In the genomic region with DNA sequence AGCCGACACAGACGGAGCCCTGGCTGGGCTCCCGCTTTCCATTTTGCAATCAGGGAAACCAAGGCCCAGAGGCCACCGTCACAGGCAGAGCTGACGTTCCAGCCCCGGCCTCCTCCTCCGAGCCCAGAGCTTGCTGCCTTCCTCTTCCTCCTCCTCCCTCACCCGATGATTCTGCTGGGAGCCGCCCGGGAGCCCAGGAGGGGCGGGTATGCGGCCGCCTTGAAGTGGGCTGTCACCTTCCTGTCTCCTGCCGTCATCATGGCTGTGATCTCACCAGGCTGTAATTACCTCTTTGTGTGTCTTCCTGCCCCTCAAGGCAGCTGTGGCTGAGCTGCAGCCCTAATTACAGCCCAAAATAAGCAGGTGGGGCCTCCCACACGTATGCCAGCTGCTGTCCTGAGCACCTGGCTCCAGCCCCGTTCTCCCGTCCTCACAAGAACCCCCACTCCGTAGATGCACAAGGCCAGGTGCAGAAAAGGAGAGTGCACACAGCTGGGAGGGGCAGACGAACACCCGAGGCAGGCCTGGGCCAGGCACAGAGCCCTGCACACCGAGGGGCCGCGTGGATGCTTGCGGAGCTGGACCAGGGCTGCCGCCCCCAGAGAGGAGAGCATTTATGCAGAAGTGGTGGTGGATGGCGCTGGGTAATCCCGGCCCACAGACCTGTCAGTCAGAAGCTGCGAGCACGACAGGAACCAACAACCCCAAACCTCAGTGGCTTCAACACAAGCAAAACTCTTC, we compare ENCODE assay signal across 1 cellular context.
A peak's percentile ranks its signal among the peaks of the same experiment; 100 is the strongest.
TF ChIP-seq lines count a peak whose summit lies in the region.

No MANE protein-coding gene starts in this region.

TF ChIP-seq in HEK293, 187 proteins besides CTCF, POLR2A, EP300 and RAD21 (continued from another document and continues in another):
- TF ChIP-seq ZNF366 (tag by site-specific recombination; conservative IDR thresholded peaks at IDR 0.05) (peak; percentile 82), ZBTB6 (tag by site-specific recombination; IDR thresholded peaks at IDR 0.05) (no peak), ZNF394 (tag by site-specific recombination; IDR thresholded peaks at IDR 0.05; ENCODE audit: borderline replicate concordance) (peak; percentile 30; the same call in 1 of the 2 replicates), ZNF292 (tag by site-specific recombination; IDR thresholded peaks at IDR 0.05; ENCODE audit: borderline replicate concordance, low read depth) (no peak), ZEB2 (tag by site-specific recombination; IDR thresholded peaks at IDR 0.05) (peak; percentile 54; the same call in 1 of the 2 replicates), ZNF324 (tag by site-specific recombination; IDR thresholded peaks at IDR 0.05) (no peak), ZNF223 (tag by site-specific recombination; IDR thresholded peaks at IDR 0.05) (no peak), ZNF624 (tag by site-specific recombination; IDR thresholded peaks at IDR 0.05) (no peak), ZNF169 (tag by site-specific recombination; IDR thresholded peaks at IDR 0.05) (no peak), ZNF274 (IDR thresholded peaks at IDR 0.05; ENCODE audit: low read length) (no peak), ZNF274 (tag by site-specific recombination; IDR thresholded peaks at IDR 0.05; ENCODE audit: borderline replicate concordance) (no peak), KLF8 (tag by site-specific recombination; IDR thresholded peaks at IDR 0.05) (peak; percentile 58; the same call in 1 of the 2 replicates), IKZF3 (tag by site-specific recombination; IDR thresholded peaks at IDR 0.05) (peak; percentile 66), ZNF692 (tag by site-specific recombination; IDR thresholded peaks at IDR 0.05) (peak; percentile 80), ZIC2 (tag by site-specific recombination; IDR thresholded peaks at IDR 0.05) (peak; percentile 97), ZBTB8A (tag by site-specific recombination; IDR thresholded peaks at IDR 0.05) (peak; percentile 97), OSR2 (tag by site-specific recombination; IDR thresholded peaks at IDR 0.05) (peak; percentile 88), ZNF776 (tag by site-specific recombination; IDR thresholded peaks at IDR 0.05; ENCODE audit: borderline replicate concordance) (no peak), SP7 (tag by site-specific recombination; IDR thresholded peaks at IDR 0.05) (peak; percentile 99), GLIS1 (tag by site-specific recombination; IDR thresholded peaks at IDR 0.05) (peak; percentile 90), ZBTB1 (tag by site-specific recombination; IDR thresholded peaks at IDR 0.05) (no peak), HOXD13 (CRISPR knock-in tag; IDR thresholded peaks at IDR 0.05; ENCODE audit: borderline replicate concordance) (no peak), ZNF148 (tag by site-specific recombination; IDR thresholded peaks at IDR 0.05; ENCODE audit: borderline replicate concordance) (no peak), ZNF610 (tag by site-specific recombination; IDR thresholded peaks at IDR 0.05; ENCODE audit: borderline replicate concordance) (no peak), ZNF488 (tag by site-specific recombination; IDR thresholded peaks at IDR 0.05) (no peak), PRDM6 (tag by site-specific recombination; IDR thresholded peaks at IDR 0.05) (no peak), GLI2 (tag by site-specific recombination; IDR thresholded peaks at IDR 0.05; ENCODE audit: borderline replicate concordance, low read depth) (no peak; the same call in 1 of the 2 replicates), ZNF600 (tag by site-specific recombination; IDR thresholded peaks at IDR 0.05) (peak; percentile 95), ZBTB21 (tag by site-specific recombination; IDR thresholded peaks at IDR 0.05) (peak; percentile 98), SP2 (tag by site-specific recombination; IDR thresholded peaks at IDR 0.05) (peak; percentile 79), GLI4 (tag by site-specific recombination; IDR thresholded peaks at IDR 0.05) (no peak), ZNF146 (tag by site-specific recombination; IDR thresholded peaks at IDR 0.05) (no peak)
- TF ChIP-seq, protein P1, sequence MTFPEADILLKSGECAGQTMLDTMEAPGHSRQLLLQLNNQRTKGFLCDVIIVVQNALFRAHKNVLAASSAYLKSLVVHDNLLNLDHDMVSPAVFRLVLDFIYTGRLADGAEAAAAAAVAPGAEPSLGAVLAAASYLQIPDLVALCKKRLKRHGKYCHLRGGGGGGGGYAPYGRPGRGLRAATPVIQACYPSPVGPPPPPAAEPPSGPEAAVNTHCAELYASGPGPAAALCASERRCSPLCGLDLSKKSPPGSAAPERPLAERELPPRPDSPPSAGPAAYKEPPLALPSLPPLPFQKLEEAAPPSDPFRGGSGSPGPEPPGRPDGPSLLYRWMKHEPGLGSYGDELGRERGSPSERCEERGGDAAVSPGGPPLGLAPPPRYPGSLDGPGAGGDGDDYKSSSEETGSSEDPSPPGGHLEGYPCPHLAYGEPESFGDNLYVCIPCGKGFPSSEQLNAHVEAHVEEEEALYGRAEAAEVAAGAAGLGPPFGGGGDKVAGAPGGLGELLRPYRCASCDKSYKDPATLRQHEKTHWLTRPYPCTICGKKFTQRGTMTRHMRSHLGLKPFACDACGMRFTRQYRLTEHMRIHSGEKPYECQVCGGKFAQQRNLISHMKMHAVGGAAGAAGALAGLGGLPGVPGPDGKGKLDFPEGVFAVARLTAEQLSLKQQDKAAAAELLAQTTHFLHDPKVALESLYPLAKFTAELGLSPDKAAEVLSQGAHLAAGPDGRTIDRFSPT (tag by site-specific recombination; IDR thresholded peaks at IDR 0.05), result peak; percentile 66
- TF ChIP-seq, protein P2, sequence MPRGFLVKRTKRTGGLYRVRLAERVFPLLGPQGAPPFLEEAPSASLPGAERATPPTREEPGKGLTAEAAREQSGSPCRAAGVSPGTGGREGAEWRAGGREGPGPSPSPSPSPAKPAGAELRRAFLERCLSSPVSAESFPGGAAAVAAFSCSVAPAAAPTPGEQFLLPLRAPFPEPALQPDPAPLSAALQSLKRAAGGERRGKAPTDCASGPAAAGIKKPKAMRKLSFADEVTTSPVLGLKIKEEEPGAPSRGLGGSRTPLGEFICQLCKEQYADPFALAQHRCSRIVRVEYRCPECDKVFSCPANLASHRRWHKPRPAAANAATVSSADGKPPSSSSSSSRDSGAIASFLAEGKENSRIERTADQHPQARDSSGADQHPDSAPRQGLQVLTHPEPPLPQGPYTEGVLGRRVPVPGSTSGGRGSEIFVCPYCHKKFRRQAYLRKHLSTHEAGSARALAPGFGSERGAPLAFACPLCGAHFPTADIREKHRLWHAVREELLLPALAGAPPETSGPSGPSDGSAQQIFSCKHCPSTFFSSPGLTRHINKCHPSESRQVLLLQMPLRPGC (tag by site-specific recombination; IDR thresholded peaks at IDR 0.05), result peak; percentile 35; the same call in 1 of the 2 replicates
- TF ChIP-seq, protein P3, sequence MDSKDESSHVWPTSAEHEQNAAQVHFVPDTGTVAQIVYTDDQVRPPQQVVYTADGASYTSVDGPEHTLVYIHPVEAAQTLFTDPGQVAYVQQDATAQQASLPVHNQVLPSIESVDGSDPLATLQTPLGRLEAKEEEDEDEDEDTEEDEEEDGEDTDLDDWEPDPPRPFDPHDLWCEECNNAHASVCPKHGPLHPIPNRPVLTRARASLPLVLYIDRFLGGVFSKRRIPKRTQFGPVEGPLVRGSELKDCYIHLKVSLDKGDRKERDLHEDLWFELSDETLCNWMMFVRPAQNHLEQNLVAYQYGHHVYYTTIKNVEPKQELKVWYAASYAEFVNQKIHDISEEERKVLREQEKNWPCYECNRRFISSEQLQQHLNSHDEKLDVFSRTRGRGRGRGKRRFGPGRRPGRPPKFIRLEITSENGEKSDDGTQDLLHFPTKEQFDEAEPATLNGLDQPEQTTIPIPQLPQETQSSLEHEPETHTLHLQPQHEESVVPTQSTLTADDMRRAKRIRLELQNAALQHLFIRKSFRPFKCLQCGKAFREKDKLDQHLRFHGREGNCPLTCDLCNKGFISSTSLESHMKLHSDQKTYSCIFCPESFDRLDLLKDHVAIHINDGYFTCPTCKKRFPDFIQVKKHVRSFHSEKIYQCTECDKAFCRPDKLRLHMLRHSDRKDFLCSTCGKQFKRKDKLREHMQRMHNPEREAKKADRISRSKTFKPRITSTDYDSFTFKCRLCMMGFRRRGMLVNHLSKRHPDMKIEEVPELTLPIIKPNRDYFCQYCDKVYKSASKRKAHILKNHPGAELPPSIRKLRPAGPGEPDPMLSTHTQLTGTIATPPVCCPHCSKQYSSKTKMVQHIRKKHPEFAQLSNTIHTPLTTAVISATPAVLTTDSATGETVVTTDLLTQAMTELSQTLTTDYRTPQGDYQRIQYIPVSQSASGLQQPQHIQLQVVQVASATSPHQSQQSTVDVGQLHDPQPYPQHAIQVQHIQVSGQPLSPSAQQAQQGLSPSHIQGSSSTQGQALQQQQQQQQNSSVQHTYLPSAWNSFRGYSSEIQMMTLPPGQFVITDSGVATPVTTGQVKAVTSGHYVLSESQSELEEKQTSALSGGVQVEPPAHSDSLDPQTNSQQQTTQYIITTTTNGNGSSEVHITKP (tag by site-specific recombination; IDR thresholded peaks at IDR 0.05), result no peak
- TF ChIP-seq, protein P4, sequence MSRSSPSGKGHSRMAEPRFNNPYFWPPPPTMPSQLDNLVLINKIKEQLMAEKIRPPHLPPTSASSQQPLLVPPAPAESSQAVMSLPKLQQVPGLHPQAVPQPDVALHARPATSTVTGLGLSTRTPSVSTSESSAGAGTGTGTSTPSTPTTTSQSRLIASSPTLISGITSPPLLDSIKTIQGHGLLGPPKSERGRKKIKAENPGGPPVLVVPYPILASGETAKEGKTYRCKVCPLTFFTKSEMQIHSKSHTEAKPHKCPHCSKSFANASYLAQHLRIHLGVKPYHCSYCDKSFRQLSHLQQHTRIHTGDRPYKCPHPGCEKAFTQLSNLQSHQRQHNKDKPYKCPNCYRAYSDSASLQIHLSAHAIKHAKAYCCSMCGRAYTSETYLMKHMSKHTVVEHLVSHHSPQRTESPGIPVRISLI (tag by site-specific recombination; IDR thresholded peaks at IDR 0.05), result no peak
- TF ChIP-seq, protein P5, sequence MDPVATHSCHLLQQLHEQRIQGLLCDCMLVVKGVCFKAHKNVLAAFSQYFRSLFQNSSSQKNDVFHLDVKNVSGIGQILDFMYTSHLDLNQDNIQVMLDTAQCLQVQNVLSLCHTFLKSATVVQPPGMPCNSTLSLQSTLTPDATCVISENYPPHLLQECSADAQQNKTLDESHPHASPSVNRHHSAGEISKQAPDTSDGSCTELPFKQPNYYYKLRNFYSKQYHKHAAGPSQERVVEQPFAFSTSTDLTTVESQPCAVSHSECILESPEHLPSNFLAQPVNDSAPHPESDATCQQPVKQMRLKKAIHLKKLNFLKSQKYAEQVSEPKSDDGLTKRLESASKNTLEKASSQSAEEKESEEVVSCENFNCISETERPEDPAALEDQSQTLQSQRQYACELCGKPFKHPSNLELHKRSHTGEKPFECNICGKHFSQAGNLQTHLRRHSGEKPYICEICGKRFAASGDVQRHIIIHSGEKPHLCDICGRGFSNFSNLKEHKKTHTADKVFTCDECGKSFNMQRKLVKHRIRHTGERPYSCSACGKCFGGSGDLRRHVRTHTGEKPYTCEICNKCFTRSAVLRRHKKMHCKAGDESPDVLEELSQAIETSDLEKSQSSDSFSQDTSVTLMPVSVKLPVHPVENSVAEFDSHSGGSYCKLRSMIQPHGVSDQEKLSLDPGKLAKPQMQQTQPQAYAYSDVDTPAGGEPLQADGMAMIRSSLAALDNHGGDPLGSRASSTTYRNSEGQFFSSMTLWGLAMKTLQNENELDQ (tag by site-specific recombination; IDR thresholded peaks at IDR 0.05; ENCODE audit: low read depth), result no peak
